ENCODE assay signal across 9 cellular contexts in genomic region chr19:49488863-49489537, GRCh38. TPM values are rescaled to one million over a fixed set of nuclear protein-coding genes. Genes with fewer than 3 reads are reported as not detected.
DNase-seq lines count a peak whose midpoint lies in the region; ATAC-seq and TF ChIP-seq lines count a peak whose summit lies in the region.
"Had no signal": no experiment of that assay in that cellular context is flagged by ENCODE, and none has a peak within 500 bp of the region (broad histone marks: within the 10 kb centered on the region; RNA-seq: fewer than 3 reads in every experiment).

No MANE protein-coding gene starts in this region.

- TF ChIP-seq RAD21 in SK-N-SH (IDR thresholded peaks at IDR 0.05; ENCODE audit: low read length), result no peak

- CTCF ChIA-PET in SK-N-SH (lab: Yijun Ruan, JAX), result interaction anchor here (1.0 to 3.4 kb wide), 3 partner anchors 17 to 81 kb away, joined by 3 to 12 read pairs (median 4); no protein-coding TSS in a partner anchor

- H3K9me3 ChIP-seq in SK-N-SH, result no peaks in the 10 kb centered on the region
- H3K9me3 ChIP-seq in subcutaneous abdominal adipose tissue (ENCODE audit: control insufficient read depth in 5 of 5, low read length in 5 of 5), result no peaks in the 10 kb centered on the region

- no peaks in the 10 kb centered on the region for H3K27me3 ChIP-seq in SK-N-SH (ENCODE audit: insufficient read depth)
- H3K27me3 ChIP-seq in subcutaneous abdominal adipose tissue (ENCODE audit: control insufficient read depth in 5 of 5, insufficient read depth in 4 of 5, low read length in 5 of 5), result peaks cover 0 to 3% (median 0%) of the 10 kb centered on the region in 5 donors

- peaks cover 36 to 48% of the 10 kb centered on the region in 2 experiments for H3K36me3 ChIP-seq in SK-N-SH (replicated peaks in 1 of 2; ENCODE audit: control insufficient read depth in 1 of 2, insufficient read depth in 2 of 2, low read length in 1 of 2)
- H3K36me3 ChIP-seq in subcutaneous abdominal adipose tissue (ENCODE audit: control insufficient read depth in 5 of 5, insufficient read depth in 5 of 5, low read length in 5 of 5), result peaks cover 3 to 42% (median 38%) of the 10 kb centered on the region in 5 donors

- peak overlapping the region; percentile 94 for H3K4me3 Mint-ChIP-seq in activated naive CD4-positive, alpha-beta T cell treated with anti-CD3 and anti-CD28 coated beads, Interleukin-2, amount 50 U/mL, for 24 hours
- peak overlapping the region; percentile 92 to 98 (median 96) for H3K4me3 Mint-ChIP-seq in immature natural killer cell

- H3K9me2 ChIP-seq in SK-N-SH, result no peaks in the 10 kb centered on the region

- TF ChIP-seq EP300 in SK-N-SH (IDR thresholded peaks at IDR 0.05; ENCODE audit: borderline replicate concordance in 1 of 2, low read depth in 1 of 2, low read length in 1 of 2), result no peak

- TF ChIP-seq CTCF in SK-N-SH (IDR thresholded peaks at IDR 0.05), result no peak

- H3K27ac ChIP-seq in SK-N-SH (ENCODE audit: low read depth in 2 of 2, low read length in 1 of 2) (peak overlapping the region; percentile 13 to 80), subcutaneous abdominal adipose tissue (ENCODE audit: low read depth, low read length) (peak overlapping the region; percentile 86)

- H3K9ac ChIP-seq in SK-N-SH (peak overlapping the region; percentile 98), subcutaneous abdominal adipose tissue (ENCODE audit: low read length in 5 of 5) (peak overlapping the region; percentile 89 to 99 (median 98))

- H3K4me1 Mint-ChIP-seq in activated naive CD4-positive, alpha-beta T cell treated with anti-CD3 and anti-CD28 coated beads, Interleukin-2, amount 50 U/mL, for 24 hours, result peaks cover 35% of the 10 kb centered on the region
- peaks cover 53 to 55% of the 10 kb centered on the region in 2 donors for H3K4me1 Mint-ChIP-seq in immature natural killer cell

- 9% methylated on average over 15 of the region's 15 CpGs for WGBS in SK-N-SH (ENCODE audit: low lambda C conversion rate)

- no peaks in the 10 kb centered on the region for H3K9me3 Mint-ChIP-seq in activated naive CD4-positive, alpha-beta T cell treated with anti-CD3 and anti-CD28 coated beads, Interleukin-2, amount 50 U/mL, for 24 hours
- no peaks in the 10 kb centered on the region for H3K9me3 Mint-ChIP-seq in immature natural killer cell

- H3K27me3 Mint-ChIP-seq in activated naive CD4-positive, alpha-beta T cell treated with anti-CD3 and anti-CD28 coated beads, Interleukin-2, amount 50 U/mL, for 24 hours, result no peaks in the 10 kb centered on the region
- H3K27me3 Mint-ChIP-seq in immature natural killer cell (ENCODE audit: low read depth in 3 of 3), result peaks cover 26 to 47% (median 40%) of the 10 kb centered on the region in 3 donors

- H2AFZ ChIP-seq in SK-N-SH (ENCODE audit: low read depth), result no peak overlapping the region

- no peak for DNase-seq in SK-N-SH
- no peak for DNase-seq in immature natural killer cell
- DNase-seq: NCI-H187 had no signal

- peak overlapping the region; percentile 92 for H3K4me2 ChIP-seq in SK-N-SH

- POLR2A ChIA-PET in SK-N-SH (lab: Yijun Ruan, JAX), result interaction anchor here (0.6 to 1.1 kb wide), 4 partner anchors 43 to 490 kb away, joined by 3 read pairs; no protein-coding TSS in a partner anchor

- H3K4me1 ChIP-seq in SK-N-SH (ENCODE audit: control insufficient read depth in 1 of 2, insufficient read depth in 2 of 2, low read depth in 1 of 2, low read length in 1 of 2) (peaks cover 0 to 21% of the 10 kb centered on the region in 2 experiments; a peak in 1 of 4 replicates), subcutaneous abdominal adipose tissue (ENCODE audit: control insufficient read depth in 5 of 5, insufficient read depth in 5 of 5, low read length in 5 of 5) (peaks cover 11 to 34% (median 30%) of the 10 kb centered on the region in 5 donors)

- H3K4me3 ChIP-seq in SK-N-SH (ENCODE audit: low read depth in 2 of 2, low read length in 1 of 2) (peak overlapping the region; percentile 86 to 92), subcutaneous abdominal adipose tissue (ENCODE audit: low read depth in 1 of 5, low read length in 5 of 5) (peak overlapping the region; percentile 95 to 100 (median 99))

- ATAC-seq in SK-N-SH treated with all-trans-retinoic acid at 6 μM for 48 hours, result no peak
- ATAC-seq in GM21515 (IDR thresholded peaks at IDR 0.05; ENCODE audit: unreplicated experiment), result no peak
- no peak for ATAC-seq in HG03095 (IDR thresholded peaks at IDR 0.05; ENCODE audit: unreplicated experiment)
- no peak for ATAC-seq in HG02571 (IDR thresholded peaks at IDR 0.05; ENCODE audit: unreplicated experiment)

- H3K27ac Mint-ChIP-seq in activated naive CD4-positive, alpha-beta T cell treated with anti-CD3 and anti-CD28 coated beads, Interleukin-2, amount 50 U/mL, for 24 hours, result peak overlapping the region; percentile 99
- peak overlapping the region; percentile 92 to 97 (median 96) for H3K27ac Mint-ChIP-seq in immature natural killer cell

- H3K79me2 ChIP-seq in SK-N-SH (ENCODE audit: insufficient read depth), result peaks cover 38% of the 10 kb centered on the region

- H3F3A ChIP-seq in SK-N-SH (replicated peaks; ENCODE audit: insufficient read depth), result peaks cover 59% of the 10 kb centered on the region

- H3K36me3 Mint-ChIP-seq in activated naive CD4-positive, alpha-beta T cell treated with anti-CD3 and anti-CD28 coated beads, Interleukin-2, amount 50 U/mL, for 24 hours, result peaks cover 41% of the 10 kb centered on the region
- H3K36me3 Mint-ChIP-seq in immature natural killer cell, result peaks cover 13 to 45% (median 20%) of the 10 kb centered on the region in 3 donors

- H4K20me1 ChIP-seq in SK-N-SH (ENCODE audit: insufficient read depth), result peaks cover 32% of the 10 kb centered on the region

TF ChIP-seq in SK-N-SH, 30 proteins besides CTCF, POLR2A, EP300 and RAD21 (continues in another document):
- TF ChIP-seq CHD2 (IDR thresholded peaks at IDR 0.05; ENCODE audit: low read length, partially characterized antibody) (no peak), MEF2A (IDR thresholded peaks at IDR 0.05; ENCODE audit: borderline replicate concordance, low read depth) (no peak), MXI1 (IDR thresholded peaks at IDR 0.05; ENCODE audit: low read depth, low read length) (no peak), JUND (IDR thresholded peaks at IDR 0.05) (no peak), GATA2 (CRISPR knock-in tag; IDR thresholded peaks at IDR 0.05) (no peak), FOXJ3 (CRISPR knock-in tag; IDR thresholded peaks at IDR 0.05) (no peak), RFX5 (IDR thresholded peaks at IDR 0.05; ENCODE audit: low read length) (no peak), NRF1 (IDR thresholded peaks at IDR 0.05; ENCODE audit: low read depth, low read length) (no peak)

TF ChIP-seq in SK-N-SH treated with all-trans-retinoic acid at 6 μM for 48 hours, 23 proteins besides CTCF, POLR2A, EP300 and RAD21 (continues in another document):
- TF ChIP-seq PATZ1 (CRISPR knock-in tag; IDR thresholded peaks at IDR 0.05; ENCODE audit: borderline replicate concordance), result no peak
- no peak for TF ChIP-seq ARNTL (CRISPR knock-in tag; IDR thresholded peaks at IDR 0.05; ENCODE audit: borderline replicate concordance, low read depth)
- TF ChIP-seq POU6F1 (CRISPR knock-in tag; IDR thresholded peaks at IDR 0.05; ENCODE audit: borderline replicate concordance, low read depth), result no peak

RNA-seq across cellular contexts. Expression of gene RPL13A, which starts 1.6 kb away (rescaled TPM):
- polyA plus RNA-seq in SK-N-SH (2012; rRNA removed) (2,604 and 2,748 TPM in 2 replicates), immature natural killer cell (1,000 to 10,000 TPM in 2 of 3 donors, 100 to 1,000 TPM in 1; 840 to 2,055 (median 1,247) TPM)
- 2,326 and 2,436 TPM in 2 replicates for polyA plus RNA-seq in SK-N-SH (2012; cell fraction: cytosol; rRNA removed)
- 1,109 and 1,392 TPM in 2 replicates for polyA plus RNA-seq in SK-N-SH (2012; cell fraction: nucleus; rRNA removed)

RNA-seq across cellular contexts. Expression of gene RPS11, which starts 7.2 kb away (rescaled TPM):
- polyA plus RNA-seq in SK-N-SH (2012; rRNA removed) (6,915 and 7,579 TPM in 2 replicates), immature natural killer cell (1,000 to 10,000 TPM; 1,178 to 2,153 (median 1,290) TPM)
- 7,077 and 7,731 TPM in 2 replicates for polyA plus RNA-seq in SK-N-SH (2012; cell fraction: cytosol; rRNA removed)
- polyA plus RNA-seq in SK-N-SH (2012; cell fraction: nucleus; rRNA removed), result 2,096 and 3,427 TPM in 2 replicates

RNA-seq across cellular contexts. Expression of gene FLT3LG, which starts 15.0 kb away (rescaled TPM):
- polyA plus RNA-seq in SK-N-SH (2012; rRNA removed) (4.0 and 6.4 TPM in 2 replicates), immature natural killer cell (10 to 100 TPM; 22.6 to 36.6 (median 28.3) TPM)
- 2.0 and 3.1 TPM in 2 replicates for polyA plus RNA-seq in SK-N-SH (2012; cell fraction: cytosol; rRNA removed)
- 6.6 and 7.5 TPM in 2 replicates for polyA plus RNA-seq in SK-N-SH (2012; cell fraction: nucleus; rRNA removed)

RNA-seq across cellular contexts. Expression of gene FCGRT, which starts 23.5 kb away (rescaled TPM):
- polyA plus RNA-seq in SK-N-SH (2012; rRNA removed) (75.3 and 91.4 TPM in 2 replicates), immature natural killer cell (10 to 100 TPM; 13.8 to 35.9 (median 34.9) TPM)
- polyA plus RNA-seq in SK-N-SH (2012; cell fraction: cytosol; rRNA removed), result 41.3 and 62.1 TPM in 2 replicates
- polyA plus RNA-seq in SK-N-SH (2012; cell fraction: nucleus; rRNA removed), result 108 and 132 TPM in 2 replicates

RNA-seq across cellular contexts. Expression of gene ALDH16A1, which starts 36.0 kb away (rescaled TPM):
- 13.6 and 15.7 TPM in 2 replicates for polyA plus RNA-seq in SK-N-SH (2012; rRNA removed)
- polyA plus RNA-seq in SK-N-SH (2012; cell fraction: cytosol; rRNA removed), result 4.0 and 10.0 TPM in 2 replicates
- polyA plus RNA-seq in SK-N-SH (2012; cell fraction: nucleus; rRNA removed), result 44.6 and 65.5 TPM in 2 replicates
- 10 to 100 TPM; 37.2 to 57.0 (median 42.4) TPM for polyA plus RNA-seq in immature natural killer cell
